ENCODE assay signal across 33 cellular contexts in genomic region chrX:120401301-120401700, GRCh38. TPM values are rescaled to one million over a fixed set of nuclear protein-coding genes. Genes with fewer than 3 reads are reported as not detected.
"Had no signal": no experiment of that assay in that cellular context is flagged by ENCODE, and none has a peak within 500 bp of the region (broad histone marks: within the 10 kb centered on the region; RNA-seq: fewer than 3 reads in every experiment).

No MANE protein-coding gene starts in this region.

- ATAC-seq: activated T-helper 17 cell treated with anti-CD3 and anti-CD28 coated beads, Interleukin-2, amount 50 U/mL, for 72 hours; body of pancreas; PC-3; T-cell had no signal

- H3K4me3 ChIP-seq: body of pancreas had no signal

- H3K27me3 ChIP-seq: body of pancreas had no signal

- FAIRE-seq: bronchial epithelial cell, TTC549 had no signal

- DNase-seq: activated CD4-positive, alpha-beta memory T cell treated with anti-CD3 and anti-CD28 coated beads for 36 hours; activated CD4-positive, alpha-beta T cell treated with anti-CD3 and anti-CD28 coated beads, Interleukin-2, amount 10 ng/mL, durations not matched to agents 7 days and 5 days; activated CD4-positive, CD25-positive, alpha-beta regulatory T cell; activated gamma-delta T cell; activated naive CD4-positive, alpha-beta T cell treated with anti-CD3 and anti-CD28 coated beads, Interleukin-2, amount 10 ng/mL, durations not matched to agents 7 days and 5 days; activated naive CD8-positive, alpha-beta T cell treated with anti-CD3 and anti-CD28 coated beads for 36 hours; activated T-cell treated with anti-CD3 and anti-CD28 coated beads for 4 hours; activated T-cell treated with anti-CD3 and anti-CD28 coated beads, Interleukin-2, amount 50 U/mL, for 48 hours; aorta; body of pancreas; central memory CD4-positive, alpha-beta T cell; KG1; MV-4-11; NCI-H1092 treated with DMSO at 0.1 percent for 48 hours; NCI-H1436; NCI-H1694 treated with DMSO at 0.1 percent for 48 hours; NCI-H2081; NCI-H524; PC-3; SHP77 treated with DMSO at 0.1 percent for 48 hours; T-cell; T-helper 2 cell; T1000 had no signal

- H3K27ac ChIP-seq: body of pancreas, VCaP had no signal

- H3K9me3 ChIP-seq: body of pancreas had no signal

- H3K4me1 ChIP-seq: body of pancreas had no signal

RNA-seq across cellular contexts. Expression of gene ATP1B4, which starts 39.4 kb away (rescaled TPM):
- total RNA-seq: activated CD4-positive, alpha-beta memory T cell treated with anti-CD3 and anti-CD28 coated beads for 36 hours; activated CD4-positive, alpha-beta T cell treated with anti-CD3 and anti-CD28 coated beads, Interleukin-2, amount 10 ng/mL, durations not matched to agents 7 days and 5 days; activated CD8-positive, alpha-beta memory T cell treated with anti-CD3 and anti-CD28 coated beads for 36 hours; activated naive CD8-positive, alpha-beta T cell treated with anti-CD3 and anti-CD28 coated beads for 36 hours; activated T-helper 17 cell treated with anti-CD3 and anti-CD28 coated beads, Interleukin-2, amount 50 U/mL, for 72 hours; aorta; body of pancreas; bronchial epithelial cell; chondrocyte; LHCN-M2; M059J; PC-3; SK-MEL-5; T-cell had no signal
- polyA plus RNA-seq: adipose tissue, aorta had no signal
